9 cellular contexts compared by ENCODE assay signal in the genomic region with DNA sequence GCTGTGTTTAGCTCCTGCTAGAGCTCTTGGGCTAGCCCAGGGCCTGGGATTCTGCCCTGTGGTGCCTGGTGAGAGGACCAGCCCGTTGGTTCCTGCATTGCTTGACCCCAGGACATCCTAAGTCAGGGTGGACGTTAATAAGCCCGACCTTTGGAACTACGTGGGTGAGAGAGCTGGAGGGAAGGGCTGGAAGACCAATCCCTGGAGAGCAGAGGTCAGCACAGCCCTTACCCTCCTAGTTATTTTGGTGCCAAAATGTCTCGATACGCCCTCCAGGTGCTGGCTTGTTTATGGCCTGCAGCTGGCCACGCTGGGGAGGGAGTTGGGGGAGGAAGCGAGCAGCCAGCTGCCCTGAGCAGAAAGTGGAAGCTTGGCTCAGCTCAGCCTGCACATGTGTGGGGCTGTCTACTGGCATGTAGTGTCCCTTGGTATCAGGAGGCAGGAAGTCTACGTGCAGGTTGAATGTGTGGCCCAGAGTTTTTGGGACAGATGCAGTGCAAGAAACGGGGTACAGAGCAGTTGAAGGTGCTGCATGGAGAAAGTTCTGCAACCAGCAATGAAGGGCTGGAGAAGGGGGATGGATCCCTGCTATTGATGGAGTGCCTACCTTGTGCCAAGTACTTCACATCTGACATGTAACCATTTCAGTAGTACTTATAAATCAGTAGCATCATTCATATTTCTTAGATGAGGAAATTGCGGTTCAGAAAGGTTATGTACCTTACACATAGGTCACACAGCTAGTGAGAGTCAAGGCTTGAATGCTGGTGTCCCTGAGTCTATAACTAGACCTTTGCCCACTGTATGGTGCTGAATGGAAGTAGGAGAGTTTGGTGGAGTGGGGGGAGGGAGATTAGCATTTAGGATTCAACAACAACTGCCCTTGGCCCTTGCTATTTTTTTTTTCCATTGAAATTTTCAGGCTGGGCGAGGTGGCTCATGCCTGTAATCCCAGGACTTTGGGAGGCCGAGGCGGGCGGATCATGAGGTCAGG. TPM values are rescaled to one million over a fixed set of nuclear protein-coding genes. Genes with fewer than 3 reads are reported as not detected.
A peak's percentile ranks its signal among the peaks of the same experiment; 100 is the strongest.
DNase-seq lines count a peak whose midpoint lies in the region; ATAC-seq and TF ChIP-seq lines count a peak whose summit lies in the region.
"Had no signal": no experiment of that assay in that cellular context is flagged by ENCODE, and none has a peak within 500 bp of the region (broad histone marks: within the 10 kb centered on the region; RNA-seq: fewer than 3 reads in every experiment).

No MANE protein-coding gene starts in this region.

- peak overlapping the region; percentile 85 for H3K27ac ChIP-seq in cingulate gyrus (ENCODE audit: low read depth, low read length)
- H3K27ac ChIP-seq in foreskin keratinocyte, result no peak overlapping the region

- ATAC-seq in GM18907 (IDR thresholded peaks at IDR 0.05; ENCODE audit: unreplicated experiment) (peak; percentile 63), HG03521 (IDR thresholded peaks at IDR 0.05; ENCODE audit: unreplicated experiment) (peak; percentile 47), foreskin keratinocyte (no peak)

- no peaks in the 10 kb centered on the region for H3K27me3 ChIP-seq in foreskin keratinocyte

- H3K4me1 ChIP-seq in foreskin keratinocyte, result peaks cover 20% of the 10 kb centered on the region

- TF ChIP-seq CTCF in AG10803 (conservative IDR thresholded peaks at IDR 0.05; ENCODE audit: low read length) (no peak), foreskin keratinocyte (conservative IDR thresholded peaks at IDR 0.05) (no peak)

- DNase-seq in AG10803 (ENCODE audit: low read depth) (peak; percentile 15), pons (ENCODE audit: low spot score) (peak; percentile 83), cerebellum (ENCODE audit: low spot score) (no peak), foreskin keratinocyte (no peak), retina (no peak)

- H3K4me3 ChIP-seq in AG10803 (ENCODE audit: low read length), result no peak overlapping the region

RNA-seq across cellular contexts. Expression of a gene that starts 5.0 kb away (rescaled TPM):
- total RNA-seq in cerebellum (50.8 TPM), foreskin keratinocyte (7.5 TPM in 2 replicates)
- polyA plus RNA-seq in foreskin keratinocyte, result 2.6 and 2.8 TPM in 2 replicates

RNA-seq across cellular contexts. Expression of a gene that starts 41.7 kb away (rescaled TPM):
- not detected for total RNA-seq in cerebellum
- not detected in 2 replicates for total RNA-seq in foreskin keratinocyte
- polyA plus RNA-seq in foreskin keratinocyte, result not detected in 2 replicates
- polyA plus RNA-seq: keratinocyte had no signal

Comparison
In these comparisons a context has a peak if more than half of its experiments do, and no peak if none do; other contexts are left out.
1. DNase-seq: peak in AG10803 (single experiment) and pons (single experiment); none in cerebellum (single experiment), foreskin keratinocyte (0 of 2) and retina (single experiment).